In the genomic region with DNA sequence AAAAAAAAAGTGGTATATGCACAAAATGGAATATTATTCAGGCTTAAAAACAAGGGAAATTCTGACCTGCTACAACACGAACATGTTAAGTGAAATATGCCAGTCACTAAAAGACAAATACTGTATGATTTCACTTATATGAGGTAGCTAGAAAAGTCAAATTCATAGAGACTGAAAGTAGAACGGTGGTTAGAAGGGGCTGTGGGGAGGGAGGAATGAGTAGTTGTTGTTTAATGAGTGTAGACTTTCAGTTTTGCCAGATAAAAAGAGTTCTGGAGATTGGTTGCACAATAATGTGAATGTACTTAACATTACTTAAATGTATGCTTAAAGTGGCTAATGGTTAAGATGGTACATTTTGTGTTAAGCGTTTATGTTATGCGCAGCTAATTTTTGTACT, we compare ENCODE assay signal across 12 cellular contexts.
DNase-seq lines count a peak whose midpoint lies in the region; ATAC-seq, FAIRE-seq and TF ChIP-seq lines count a peak whose summit lies in the region.
"Had no signal": no experiment of that assay in that cellular context is flagged by ENCODE, and none has a peak within 500 bp of the region (broad histone marks: within the 10 kb centered on the region; RNA-seq: fewer than 3 reads in every experiment).

No MANE protein-coding gene starts in this region.

- peaks cover 60% of the 10 kb centered on the region for H3K4me1 Mint-ChIP-seq in activated CD4-positive, alpha-beta memory T cell treated with anti-CD3 and anti-CD28 coated beads, Interleukin-2, amount 10 ng/mL, durations not matched to agents 7 days and 5 days
- H3K4me1 Mint-ChIP-seq in nephron progenitor cell: no peaks in the 10 kb centered on the region

- CTCF ChIA-PET in activated CD4-positive, alpha-beta memory T cell treated with anti-CD3 and anti-CD28 coated beads, Interleukin-2, amount 10 ng/mL, durations not matched to agents 7 days and 5 days (lab: Charles Lee): interaction anchor here (0.6 to 4.4 kb wide), 9 partner anchors 10 to 279 kb away, joined by 3 to 23 read pairs (median 3); no protein-coding TSS in a partner anchor

- peak; percentile 37 for DNase-seq in activated CD4-positive, alpha-beta memory T cell treated with anti-CD3 and anti-CD28 coated beads, Interleukin-2, amount 10 ng/mL, durations not matched to agents 7 days and 5 days
- DNase-seq in middle frontal gyrus (ENCODE audit: extremely low spot score, low spot score) (no peak), nephron progenitor cell (no peak), H54 (ENCODE audit: insufficient read length, low spot score) (no peak), NCI-H524 treated with DMSO at 0.1 percent for 48 hours (lab: John Stamatoyannopoulos, UW) (no peak)
- DNase-seq: foreskin keratinocyte; mucosa of descending colon; NK-92 treated with Interleukin-12 subunit alpha and Interleukin-12 subunit beta, amount 100 ng/mL, for 24 hours; upper lobe of left lung had no signal

- POLR2A ChIA-PET in activated CD4-positive, alpha-beta memory T cell treated with anti-CD3 and anti-CD28 coated beads, Interleukin-2, amount 10 ng/mL, durations not matched to agents 7 days and 5 days (lab: Charles Lee): interaction anchor here (1.0 to 5.4 kb wide), 8 partner anchors 18 to 201 kb away, joined by 3 to 115 read pairs (median 4); no protein-coding TSS in a partner anchor

- FAIRE-seq in H54 (lab: Jason Lieb, UNC): no peak

- peaks cover 14% of the 10 kb centered on the region for H3K9me3 Mint-ChIP-seq in activated CD4-positive, alpha-beta memory T cell treated with anti-CD3 and anti-CD28 coated beads, Interleukin-2, amount 10 ng/mL, durations not matched to agents 7 days and 5 days
- no peaks in the 10 kb centered on the region for H3K9me3 Mint-ChIP-seq in nephron progenitor cell

- H3K27ac Mint-ChIP-seq in activated CD4-positive, alpha-beta memory T cell treated with anti-CD3 and anti-CD28 coated beads, Interleukin-2, amount 10 ng/mL, durations not matched to agents 7 days and 5 days: peak overlapping the region; percentile 57
- no peak overlapping the region for H3K27ac Mint-ChIP-seq in nephron progenitor cell

- TF ChIP-seq CTCF in nephron progenitor cell (IDR thresholded peaks at IDR 0.05): no peak

- TF ChIP-seq POLR2A in GM18505 (IDR thresholded peaks at IDR 0.05; ENCODE audit: borderline replicate concordance, extremely low read depth, insufficient read depth, insufficient read length) (no peak), H54 (IDR thresholded peaks at IDR 0.05; ENCODE audit: low read depth, low read length) (no peak)

- H3K36me3 Mint-ChIP-seq in activated CD4-positive, alpha-beta memory T cell treated with anti-CD3 and anti-CD28 coated beads, Interleukin-2, amount 10 ng/mL, durations not matched to agents 7 days and 5 days (ENCODE audit: low read depth): peaks cover 55% of the 10 kb centered on the region
- no peaks in the 10 kb centered on the region for H3K36me3 Mint-ChIP-seq in nephron progenitor cell (ENCODE audit: low read depth)

- peaks cover 61% of the 10 kb centered on the region for H3K27me3 Mint-ChIP-seq in activated CD4-positive, alpha-beta memory T cell treated with anti-CD3 and anti-CD28 coated beads, Interleukin-2, amount 10 ng/mL, durations not matched to agents 7 days and 5 days
- H3K27me3 Mint-ChIP-seq in nephron progenitor cell (ENCODE audit: low read depth, poor library complexity): peaks cover 7% of the 10 kb centered on the region

- H3K4me3 Mint-ChIP-seq in activated CD4-positive, alpha-beta memory T cell treated with anti-CD3 and anti-CD28 coated beads, Interleukin-2, amount 10 ng/mL, durations not matched to agents 7 days and 5 days: peak overlapping the region; percentile 5
- no peak overlapping the region for H3K4me3 Mint-ChIP-seq in nephron progenitor cell

- ATAC-seq in GM18505 (IDR thresholded peaks at IDR 0.05; ENCODE audit: unreplicated experiment): peak; percentile 57
- ATAC-seq in GM19397 (IDR thresholded peaks at IDR 0.05; ENCODE audit: unreplicated experiment): peak; percentile 41
- ATAC-seq in HG02981 (IDR thresholded peaks at IDR 0.05; ENCODE audit: unreplicated experiment): peak; percentile 61
- ATAC-seq: foreskin keratinocyte, mucosa of descending colon had no signal
